ENCODE assay signal across 31 cellular contexts in the genomic region with DNA sequence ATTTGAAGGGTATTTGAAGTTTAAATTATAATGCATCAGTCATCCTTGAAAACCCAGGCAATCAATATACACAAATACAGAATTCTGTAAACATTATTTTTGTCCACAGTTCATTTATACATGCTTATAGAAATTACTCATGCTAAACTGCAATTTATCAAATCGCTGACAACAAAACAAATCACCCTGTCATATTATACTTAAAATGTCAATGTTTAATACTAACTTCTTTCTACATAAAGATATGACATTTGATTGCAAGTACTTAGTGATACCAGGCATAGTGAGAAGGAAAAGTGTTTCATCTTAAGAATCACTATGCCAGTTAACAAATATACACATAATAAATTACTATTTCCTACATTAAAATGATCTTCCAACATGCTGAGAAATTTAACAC.
"Had no signal": no experiment of that assay in that cellular context is flagged by ENCODE, and none has a peak within 500 bp of the region (broad histone marks: within the 10 kb centered on the region; RNA-seq: fewer than 3 reads in every experiment).

No MANE protein-coding gene starts in this region.

- H3K9me3 ChIP-seq: ascending aorta had no signal

- H3K27ac ChIP-seq: ascending aorta, cardiac muscle cell, VCaP had no signal

- H3K4me1 Mint-ChIP-seq: activated B cell treated with CpG ODN at 0.5 μM for 24 hours; activated CD4-positive, alpha-beta memory T cell treated with anti-CD3 and anti-CD28 coated beads, Interleukin-2, amount 10 ng/mL, durations not matched to agents 7 days and 5 days; activated CD4-positive, alpha-beta T cell treated with anti-CD3 and anti-CD28 coated beads, Interleukin-2, amount 10 ng/mL, durations not matched to agents 24 days and 14 days; activated CD8-positive, alpha-beta memory T cell treated with anti-CD3 and anti-CD28 coated beads, Interleukin-2, amount 10 ng/mL, durations not matched to agents 7 days and 5 days; activated naive CD4-positive, alpha-beta T cell treated with anti-CD3 and anti-CD28 coated beads, Interleukin-2, amount 10 ng/mL, durations not matched to agents 7 days and 5 days; activated naive CD4-positive, alpha-beta T cell treated with anti-CD3 and anti-CD28 coated beads, Interleukin-2, amount 50 U/mL, for 24 hours; activated naive CD8-positive, alpha-beta T cell treated with anti-CD3 and anti-CD28 coated beads, Interleukin-2, amount 10 ng/mL, durations not matched to agents 7 days and 5 days; activated naive CD8-positive, alpha-beta T cell treated with anti-CD3 and anti-CD28 coated beads, Interleukin-2, amount 50 U/mL, for 24 hours; central memory CD8-positive, alpha-beta T cell; T-helper 17 cell had no signal

- H3K9me3 Mint-ChIP-seq: activated CD4-positive, alpha-beta memory T cell treated with anti-CD3 and anti-CD28 coated beads, Interleukin-2, amount 10 ng/mL, durations not matched to agents 7 days and 5 days; brain had no signal

- H3K36me3 Mint-ChIP-seq: activated CD8-positive, alpha-beta memory T cell treated with anti-CD3 and anti-CD28 coated beads, Interleukin-2, amount 10 ng/mL, durations not matched to agents 7 days and 5 days; activated naive CD4-positive, alpha-beta T cell treated with anti-CD3 and anti-CD28 coated beads, Interleukin-2, amount 10 ng/mL, durations not matched to agents 7 days and 5 days; activated naive CD4-positive, alpha-beta T cell treated with anti-CD3 and anti-CD28 coated beads, Interleukin-2, amount 50 U/mL, for 24 hours; activated naive CD8-positive, alpha-beta T cell; activated naive CD8-positive, alpha-beta T cell treated with anti-CD3 and anti-CD28 coated beads, Interleukin-2, amount 10 ng/mL, durations not matched to agents 7 days and 5 days; brain had no signal

- H3K27me3 ChIP-seq: ascending aorta, cardiac muscle cell had no signal

- H3K4me3 Mint-ChIP-seq: activated B cell treated with CpG ODN at 0.5 μM for 24 hours; activated CD4-positive, alpha-beta memory T cell treated with anti-CD3 and anti-CD28 coated beads, Interleukin-2, amount 10 ng/mL, durations not matched to agents 7 days and 5 days; activated CD4-positive, alpha-beta T cell treated with anti-CD3 and anti-CD28 coated beads, Interleukin-2, amount 10 ng/mL, durations not matched to agents 24 days and 14 days; activated CD8-positive, alpha-beta memory T cell treated with anti-CD3 and anti-CD28 coated beads, Interleukin-2, amount 10 ng/mL, durations not matched to agents 7 days and 5 days; activated CD8-positive, alpha-beta T cell treated with anti-CD3 and anti-CD28 coated beads, Interleukin-2, amount 10 ng/mL, durations not matched to agents 7 days and 5 days; activated naive CD4-positive, alpha-beta T cell treated with anti-CD3 and anti-CD28 coated beads, Interleukin-2, amount 10 ng/mL, durations not matched to agents 7 days and 5 days; activated naive CD4-positive, alpha-beta T cell treated with anti-CD3 and anti-CD28 coated beads, Interleukin-2, amount 50 U/mL, for 24 hours; activated naive CD8-positive, alpha-beta T cell; activated naive CD8-positive, alpha-beta T cell treated with anti-CD3 and anti-CD28 coated beads, Interleukin-2, amount 10 ng/mL, durations not matched to agents 7 days and 5 days; activated naive CD8-positive, alpha-beta T cell treated with anti-CD3 and anti-CD28 coated beads, Interleukin-2, amount 50 U/mL, for 24 hours; activated T-cell treated with anti-CD3 and anti-CD28 coated beads, Interleukin-2, amount 50 U/mL, for 24 hours; central memory CD8-positive, alpha-beta T cell; T-helper 17 cell had no signal

- H3K4me3 ChIP-seq: ascending aorta, cardiac muscle cell had no signal

- H3K27me3 Mint-ChIP-seq: activated B cell treated with CpG ODN at 0.5 μM for 24 hours; activated CD4-positive, alpha-beta memory T cell treated with anti-CD3 and anti-CD28 coated beads, Interleukin-2, amount 10 ng/mL, durations not matched to agents 7 days and 5 days; activated CD4-positive, alpha-beta T cell treated with anti-CD3 and anti-CD28 coated beads, Interleukin-2, amount 10 ng/mL, durations not matched to agents 24 days and 14 days; activated CD8-positive, alpha-beta memory T cell treated with anti-CD3 and anti-CD28 coated beads, Interleukin-2, amount 10 ng/mL, durations not matched to agents 7 days and 5 days; activated naive CD4-positive, alpha-beta T cell treated with anti-CD3 and anti-CD28 coated beads, Interleukin-2, amount 10 ng/mL, durations not matched to agents 7 days and 5 days; activated naive CD4-positive, alpha-beta T cell treated with anti-CD3 and anti-CD28 coated beads, Interleukin-2, amount 50 U/mL, for 24 hours; activated naive CD8-positive, alpha-beta T cell; activated naive CD8-positive, alpha-beta T cell treated with anti-CD3 and anti-CD28 coated beads, Interleukin-2, amount 10 ng/mL, durations not matched to agents 7 days and 5 days; activated naive CD8-positive, alpha-beta T cell treated with anti-CD3 and anti-CD28 coated beads, Interleukin-2, amount 50 U/mL, for 24 hours; activated T-cell treated with anti-CD3 and anti-CD28 coated beads, Interleukin-2, amount 50 U/mL, for 24 hours; central memory CD8-positive, alpha-beta T cell; T-helper 17 cell had no signal

- H3K36me3 ChIP-seq: ascending aorta, cardiac muscle cell had no signal

- H3K27ac Mint-ChIP-seq: activated B cell treated with CpG ODN at 0.5 μM for 24 hours; activated CD4-positive, alpha-beta memory T cell treated with anti-CD3 and anti-CD28 coated beads, Interleukin-2, amount 10 ng/mL, durations not matched to agents 7 days and 5 days; activated CD4-positive, alpha-beta T cell treated with anti-CD3 and anti-CD28 coated beads, Interleukin-2, amount 10 ng/mL, durations not matched to agents 24 days and 14 days; activated CD8-positive, alpha-beta memory T cell treated with anti-CD3 and anti-CD28 coated beads, Interleukin-2, amount 10 ng/mL, durations not matched to agents 7 days and 5 days; activated CD8-positive, alpha-beta T cell treated with anti-CD3 and anti-CD28 coated beads, Interleukin-2, amount 10 ng/mL, durations not matched to agents 7 days and 5 days; activated naive CD4-positive, alpha-beta T cell treated with anti-CD3 and anti-CD28 coated beads, Interleukin-2, amount 10 ng/mL, durations not matched to agents 7 days and 5 days; activated naive CD4-positive, alpha-beta T cell treated with anti-CD3 and anti-CD28 coated beads, Interleukin-2, amount 50 U/mL, for 24 hours; activated naive CD8-positive, alpha-beta T cell; activated naive CD8-positive, alpha-beta T cell treated with anti-CD3 and anti-CD28 coated beads, Interleukin-2, amount 10 ng/mL, durations not matched to agents 7 days and 5 days; activated naive CD8-positive, alpha-beta T cell treated with anti-CD3 and anti-CD28 coated beads, Interleukin-2, amount 50 U/mL, for 24 hours; activated T-cell treated with anti-CD3 and anti-CD28 coated beads, Interleukin-2, amount 50 U/mL, for 24 hours; activated T-helper 2 cell treated with anti-CD3 and anti-CD28 coated beads, Interferon-gamma antibody, Interleukin-2, Interleukin-4, amounts not matched to agents 10 μg/mL and 5 μg/mL and 100 μg/mL, durations not matched to agents 14 hours and 24 hours and 36 hours; brain; T-helper 17 cell had no signal

- H3K4me1 ChIP-seq: ascending aorta had no signal

- DNase-seq: activated B cell treated with CpG ODN at 0.5 μM for 24 hours; activated CD4-positive, alpha-beta memory T cell treated with anti-CD3 and anti-CD28 coated beads, Interleukin-2, amount 10 ng/mL, durations not matched to agents 7 days and 5 days; activated CD4-positive, alpha-beta T cell treated with anti-CD3 and anti-CD28 coated beads for 4 hours; activated CD4-positive, alpha-beta T cell treated with anti-CD3 and anti-CD28 coated beads, Interleukin-2, amount 10 ng/mL, durations not matched to agents 24 days and 14 days; activated CD4-positive, alpha-beta T cell treated with anti-CD3 and anti-CD28 coated beads, Interleukin-2, amount 50 U/mL, for 48 hours; activated CD4-positive, CD25-positive, alpha-beta regulatory T cell treated with anti-CD3 and anti-CD28 coated beads, Interleukin-2, amount 50 U/mL, for 72 hours; activated CD8-positive, alpha-beta memory T cell treated with anti-CD3 and anti-CD28 coated beads for 24 hours; activated CD8-positive, alpha-beta memory T cell treated with anti-CD3 and anti-CD28 coated beads, Interleukin-2, amount 10 ng/mL, durations not matched to agents 7 days and 5 days; activated CD8-positive, alpha-beta memory T cell treated with anti-CD3 and anti-CD28 coated beads, Interleukin-2, amount 50 U/mL, for 48 hours; activated CD8-positive, alpha-beta T cell treated with anti-CD3 and anti-CD28 coated beads, Interleukin-2, amount 10 ng/mL, durations not matched to agents 7 days and 5 days; activated effector memory CD4-positive, alpha-beta T cell treated with Interleukin-2 at 50 U/mL for 16 hours; activated gamma-delta T cell; activated naive CD4-positive, alpha-beta T cell treated with anti-CD3 and anti-CD28 coated beads, Interleukin-2, amount 10 ng/mL, durations not matched to agents 7 days and 5 days; activated naive CD4-positive, alpha-beta T cell treated with Interleukin-2 at 50 U/mL for 16 hours; activated naive CD8-positive, alpha-beta T cell treated with anti-CD3 and anti-CD28 coated beads, Interleukin-2, amount 10 ng/mL, durations not matched to agents 7 days and 5 days; activated naive CD8-positive, alpha-beta T cell treated with anti-CD3 and anti-CD28 coated beads, Interleukin-2, amount 50 U/mL, for 24 hours; activated T-cell treated with anti-CD3 and anti-CD28 coated beads, Interleukin-2, amount 50 U/mL, for 24 hours; activated T-cell treated with anti-CD3 and anti-CD28 coated beads, Interleukin-2, amount 50 U/mL, for 48 hours; amygdala; anterior cingulate cortex; caudate nucleus; cerebellar nuclear complex; T-helper 17 cell had no signal
